Comparison of ENCODE assay signal across 15 cellular contexts in the genomic region with DNA sequence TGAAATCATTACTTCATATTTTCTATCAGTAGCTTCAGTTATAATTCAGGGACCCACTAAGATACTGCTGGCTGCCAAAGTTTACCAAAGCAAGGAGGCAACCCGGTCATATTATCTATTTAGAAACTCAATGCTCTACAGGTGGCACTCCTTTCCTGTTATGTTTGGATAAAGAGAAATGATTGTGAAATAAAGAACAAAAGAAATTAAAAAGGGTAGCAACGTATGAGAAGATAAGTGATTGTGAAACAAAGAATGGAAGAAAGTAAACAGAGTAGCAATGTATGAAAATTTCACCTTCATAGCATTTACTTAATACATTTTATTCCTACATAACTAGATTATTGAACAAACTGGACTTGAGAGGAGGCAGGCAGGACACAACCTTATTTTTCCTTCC.
"Had no signal": no experiment of that assay in that cellular context is flagged by ENCODE, and none has a peak within 500 bp of the region (broad histone marks: within the 10 kb centered on the region; RNA-seq: fewer than 3 reads in every experiment).

No MANE protein-coding gene starts in this region.

- H3K4me1 ChIP-seq: lower lobe of right lung, psoas muscle, right atrium auricular region had no signal

- H3K36me3 ChIP-seq: cardiac muscle cell, lower lobe of right lung, right atrium auricular region had no signal

- H3K4me1 Mint-ChIP-seq: activated CD4-positive, alpha-beta memory T cell treated with anti-CD3 and anti-CD28 coated beads, Interleukin-2, amount 10 ng/mL, durations not matched to agents 7 days and 5 days; activated naive CD4-positive, alpha-beta T cell treated with anti-CD3 and anti-CD28 coated beads, Interleukin-2, amount 10 ng/mL, durations not matched to agents 7 days and 5 days had no signal

- H3K4me3 ChIP-seq: cardiac muscle cell, lower lobe of right lung, psoas muscle, right atrium auricular region had no signal

- H3K27ac Mint-ChIP-seq: activated CD4-positive, alpha-beta memory T cell treated with anti-CD3 and anti-CD28 coated beads, Interleukin-2, amount 10 ng/mL, durations not matched to agents 7 days and 5 days; activated naive CD4-positive, alpha-beta T cell treated with anti-CD3 and anti-CD28 coated beads, Interleukin-2, amount 10 ng/mL, durations not matched to agents 7 days and 5 days; WTC11 had no signal

- H3K36me3 Mint-ChIP-seq: activated naive CD4-positive, alpha-beta T cell treated with anti-CD3 and anti-CD28 coated beads, Interleukin-2, amount 10 ng/mL, durations not matched to agents 7 days and 5 days; WTC11 had no signal

- H3K27me3 ChIP-seq: cardiac muscle cell, right atrium auricular region had no signal

- H3K27ac ChIP-seq: cardiac muscle cell, lower lobe of right lung, psoas muscle, right atrium auricular region had no signal

- H3K9me3 ChIP-seq: lower lobe of right lung, psoas muscle had no signal

- H3K4me3 Mint-ChIP-seq: activated CD4-positive, alpha-beta memory T cell treated with anti-CD3 and anti-CD28 coated beads, Interleukin-2, amount 10 ng/mL, durations not matched to agents 7 days and 5 days; activated naive CD4-positive, alpha-beta T cell treated with anti-CD3 and anti-CD28 coated beads, Interleukin-2, amount 10 ng/mL, durations not matched to agents 7 days and 5 days; WTC11 had no signal

- DNase-seq: activated CD4-positive, alpha-beta memory T cell treated with anti-CD3 and anti-CD28 coated beads, Interleukin-2, amount 10 ng/mL, durations not matched to agents 7 days and 5 days; activated CD4-positive, alpha-beta T cell treated with anti-CD3 and anti-CD28 coated beads for 4 hours; activated effector memory CD4-positive, alpha-beta T cell treated with anti-CD3 and anti-CD28 coated beads, Interleukin-2, amount 50 U/mL, for 16 hours; activated naive CD4-positive, alpha-beta T cell treated with anti-CD3 and anti-CD28 coated beads, Interleukin-2, amount 10 ng/mL, durations not matched to agents 7 days and 5 days; activated T-cell treated with anti-CD3 and anti-CD28 coated beads for 4 hours; amygdala; foreskin fibroblast; kidney; lower lobe of right lung; psoas muscle; stimulated activated CD4-positive, alpha-beta T cell treated with anti-CD3 and anti-CD28 coated beads, Interleukin-4, amount 100 ng/mL, for 24 hours; stimulated activated naive CD8-positive, alpha-beta T cell treated with anti-CD3 and anti-CD28 coated beads, Interleukin-15, Interleukin-2, amounts not matched to agents 100 U/mL and 50 U/mL, for 24 hours had no signal
